ENCODE assay signal across 8 cellular contexts in the genomic region with DNA sequence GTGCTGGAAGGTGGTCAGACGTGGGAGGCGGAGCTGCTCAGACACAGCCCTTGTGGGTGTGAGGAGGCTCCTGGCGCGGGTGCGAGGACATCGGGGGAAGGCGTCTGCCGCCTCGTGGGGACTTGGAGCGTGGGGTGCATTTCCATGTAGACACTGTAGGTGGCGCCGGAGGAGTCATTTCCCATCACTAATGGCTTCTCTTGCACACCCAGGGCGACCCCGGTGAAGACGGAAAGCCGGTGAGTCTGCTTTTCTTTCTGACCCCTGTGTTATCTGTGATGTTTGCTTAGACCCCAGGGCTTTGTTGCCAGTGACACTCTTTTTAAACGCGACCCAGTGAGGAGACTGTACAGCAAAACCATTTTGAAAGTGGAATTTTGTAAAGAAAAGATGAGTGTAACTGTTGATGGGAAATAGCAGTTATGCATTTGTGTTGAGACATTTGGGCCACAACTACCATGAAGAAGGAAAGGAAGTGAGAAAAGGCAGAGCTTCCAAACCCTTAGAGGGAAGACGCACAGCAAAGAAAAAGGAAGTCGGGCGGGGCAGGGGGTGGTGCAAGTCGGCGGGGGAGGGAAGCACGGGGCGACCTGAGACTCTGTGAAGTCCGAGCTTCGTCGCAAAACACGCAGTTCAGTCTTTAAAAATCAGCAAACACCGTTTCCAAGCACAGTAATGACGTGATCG.
DNase-seq lines count a peak whose midpoint lies in the region; ATAC-seq and TF ChIP-seq lines count a peak whose summit lies in the region.

No MANE protein-coding gene starts in this region.

- TF ChIP-seq CTCF in endothelial cell (IDR thresholded peaks at IDR 0.05; ENCODE audit: unreplicated experiment) = peak; percentile 80
- peak; percentile 77 for TF ChIP-seq CTCF in mucosa of descending colon (IDR thresholded peaks at IDR 0.05)

- H3K9me3 Mint-ChIP-seq in endothelial cell (ENCODE audit: unreplicated experiment) = no peaks in the 10 kb centered on the region

- H3K4me3 ChIP-seq in mucosa of descending colon = no peak overlapping the region

- H3K27ac Mint-ChIP-seq in endothelial cell (ENCODE audit: unreplicated experiment) = peak overlapping the region; percentile 39

- H3K4me3 Mint-ChIP-seq in endothelial cell (ENCODE audit: unreplicated experiment) = peak overlapping the region; percentile 45

- peaks cover 3% of the 10 kb centered on the region for H3K4me1 ChIP-seq in mucosa of descending colon (ENCODE audit: low read depth)

- peaks cover 14% of the 10 kb centered on the region for H3K4me1 Mint-ChIP-seq in endothelial cell (ENCODE audit: unreplicated experiment)

- intact Hi-C loops in mucosa of descending colon (cut with DNase I, micrococcal nuclease) = no loop called here

- ATAC-seq in mucosa of descending colon = peak; percentile 81
- no peak for ATAC-seq in GM21786 (IDR thresholded peaks at IDR 0.05; ENCODE audit: unreplicated experiment)

- peaks cover 17% of the 10 kb centered on the region for H3K36me3 Mint-ChIP-seq in endothelial cell (ENCODE audit: low read depth, unreplicated experiment)

- DNase-seq in NCI-H524 (lab: John Stamatoyannopoulos, UW) = peak; percentile 64 to 77
- DNase-seq in NCI-H524 treated with DMSO at 0.1 percent for 48 hours (lab: John Stamatoyannopoulos, UW) = no peak
- peak; percentile 52 for DNase-seq in NCI-H82 treated with DMSO at 0.1 percent for 48 hours (lab: John Stamatoyannopoulos, UW; ENCODE audit: unreplicated experiment)
- peak; percentile 52 for DNase-seq in activated CD8-positive, alpha-beta memory T cell treated with anti-CD3 and anti-CD28 coated beads, Interleukin-2, amount 50 U/mL, for 1 hour (ENCODE audit: extremely low read depth)
- peak; percentile 76 for DNase-seq in endothelial cell (ENCODE audit: low spot score)
- peak; percentile 76 to 78 (median 76) for DNase-seq in mucosa of descending colon
- DNase-seq in stimulated activated CD8-positive, alpha-beta memory T cell treated with anti-CD3 and anti-CD28 coated beads, Interleukin-4, amount 100 ng/mL, for 1 hour (ENCODE audit: low read depth in 2 of 2, low spot score in 1 of 2) = peak; percentile 41 to 70

- H3K36me3 ChIP-seq in mucosa of descending colon (ENCODE audit: low read depth) = no peaks in the 10 kb centered on the region

- H3K27me3 Mint-ChIP-seq in endothelial cell (ENCODE audit: unreplicated experiment) = peaks cover 8% of the 10 kb centered on the region

- H3K9me3 ChIP-seq in mucosa of descending colon = no peaks in the 10 kb centered on the region
